ENCODE assay signal across 8 cellular contexts in genomic region chr16:19718624-19718965, GRCh38. TPM values are rescaled to one million over a fixed set of nuclear protein-coding genes. Genes with fewer than 3 reads are reported as not detected.
DNase-seq lines count a peak whose midpoint lies in the region; ATAC-seq and TF ChIP-seq lines count a peak whose summit lies in the region.

No MANE protein-coding gene starts in this region.

- no peak for ATAC-seq in activated naive CD8-positive, alpha-beta T cell treated with anti-CD3 and anti-CD28 coated beads, Interleukin-2, amount 10 ng/mL, durations not matched to agents 7 days and 5 days (ENCODE audit: low read depth)
- no peak for ATAC-seq in GM18858 (IDR thresholded peaks at IDR 0.05; ENCODE audit: unreplicated experiment)

- 1% methylated on average over 21 of the region's 21 CpGs for WGBS in thymus

- no peaks in the 10 kb centered on the region for H3K27me3 Mint-ChIP-seq in activated naive CD8-positive, alpha-beta T cell treated with anti-CD3 and anti-CD28 coated beads, Interleukin-2, amount 10 ng/mL, durations not matched to agents 7 days and 5 days

- H3K36me3 Mint-ChIP-seq in activated naive CD8-positive, alpha-beta T cell treated with anti-CD3 and anti-CD28 coated beads, Interleukin-2, amount 10 ng/mL, durations not matched to agents 7 days and 5 days, result peaks cover 10% of the 10 kb centered on the region

- H3K27ac Mint-ChIP-seq in activated naive CD8-positive, alpha-beta T cell treated with anti-CD3 and anti-CD28 coated beads, Interleukin-2, amount 10 ng/mL, durations not matched to agents 7 days and 5 days, result no peak overlapping the region

- H3K36me3 ChIP-seq in thymus (ENCODE audit: control insufficient read depth, insufficient read depth), result peaks cover 6% of the 10 kb centered on the region

- H3K27ac ChIP-seq in C4-2B, result peak overlapping the region; percentile 85
- H3K27ac ChIP-seq in layer of hippocampus (ENCODE audit: low read depth, low read length), result peak overlapping the region; percentile 71
- H3K27ac ChIP-seq in thymus (ENCODE audit: low read depth), result no peak overlapping the region

- DNase-seq in HT-29 (ENCODE audit: low spot score) (peak; percentile 33), SK-N-DZ (ENCODE audit: low spot score) (no peak), DMS153 treated with DMSO at 0.1 percent for 48 hours (lab: John Stamatoyannopoulos, UW; ENCODE audit: unreplicated experiment) (no peak)
- no peak for DNase-seq in activated naive CD8-positive, alpha-beta T cell treated with anti-CD3 and anti-CD28 coated beads, Interleukin-2, amount 10 ng/mL, durations not matched to agents 7 days and 5 days

- POLR2A ChIA-PET in activated naive CD8-positive, alpha-beta T cell treated with anti-CD3 and anti-CD28 coated beads, Interleukin-2, amount 10 ng/mL, durations not matched to agents 7 days and 5 days (lab: Charles Lee), result interaction anchor here (1.0 to 1.6 kb wide), 4 partner anchors 22 to 194 kb away, joined by 3 to 10 read pairs (median 3); partner anchors contain the start of gene VPS35L

- H3K9me3 Mint-ChIP-seq in activated naive CD8-positive, alpha-beta T cell treated with anti-CD3 and anti-CD28 coated beads, Interleukin-2, amount 10 ng/mL, durations not matched to agents 7 days and 5 days, result no peaks in the 10 kb centered on the region

- no peaks in the 10 kb centered on the region for H3K9me3 ChIP-seq in thymus (ENCODE audit: control insufficient read depth)

- H3K4me3 Mint-ChIP-seq in activated naive CD8-positive, alpha-beta T cell treated with anti-CD3 and anti-CD28 coated beads, Interleukin-2, amount 10 ng/mL, durations not matched to agents 7 days and 5 days, result peak overlapping the region; percentile 90

- H3K27me3 ChIP-seq in layer of hippocampus (ENCODE audit: control insufficient read depth, insufficient read depth, low read length), result no peaks in the 10 kb centered on the region
- H3K27me3 ChIP-seq in thymus (ENCODE audit: control insufficient read depth, insufficient read depth), result no peaks in the 10 kb centered on the region

- no peak for TF ChIP-seq CTCF in C4-2B (conservative IDR thresholded peaks at IDR 0.05)

- peak overlapping the region; percentile 92 for H3K4me3 ChIP-seq in thymus (ENCODE audit: low read length)

- H3K4me1 Mint-ChIP-seq in activated naive CD8-positive, alpha-beta T cell treated with anti-CD3 and anti-CD28 coated beads, Interleukin-2, amount 10 ng/mL, durations not matched to agents 7 days and 5 days, result peaks cover 18% of the 10 kb centered on the region

- peaks cover 12% of the 10 kb centered on the region for H3K4me1 ChIP-seq in thymus (ENCODE audit: control insufficient read depth, insufficient read depth, low read length)

RNA-seq across cellular contexts. Expression of gene IQCK, which starts 0.5 kb away (rescaled TPM):
- 4.3 and 5.7 TPM in 2 replicates for total RNA-seq in HT-29 (2014; rRNA removed; shearing (Covaris generic))
- total RNA-seq in activated naive CD8-positive, alpha-beta T cell treated with anti-CD3 and anti-CD28 coated beads, Interleukin-2, amount 10 ng/mL, durations not matched to agents 7 days and 5 days, result 1 to 10 TPM; 1.6 to 2.1 TPM
- polyA plus RNA-seq in thymus, result 10.2 TPM
- 5.8 and 7.0 TPM in 2 replicates for polyA plus RNA-seq in SK-N-DZ (2014; cell fraction: cytosol; rRNA removed)
- 7.5 and 13.1 TPM in 2 replicates for polyA plus RNA-seq in SK-N-DZ (2014; cell fraction: nucleus; rRNA removed)

RNA-seq across cellular contexts. Expression of gene KNOP1, which starts 0.6 kb away (rescaled TPM):
- total RNA-seq in HT-29 (2014; rRNA removed; shearing (Covaris generic)), result 17.0 and 19.2 TPM in 2 replicates
- total RNA-seq in activated naive CD8-positive, alpha-beta T cell treated with anti-CD3 and anti-CD28 coated beads, Interleukin-2, amount 10 ng/mL, durations not matched to agents 7 days and 5 days, result 10 to 100 TPM; 17.4 to 17.9 TPM
- polyA plus RNA-seq in thymus, result 10.0 TPM
- polyA plus RNA-seq in SK-N-DZ (2014; cell fraction: cytosol; rRNA removed), result 29.6 and 40.8 TPM in 2 replicates
- 27.0 and 29.2 TPM in 2 replicates for polyA plus RNA-seq in SK-N-DZ (2014; cell fraction: nucleus; rRNA removed)
